2 cellular contexts compared by ENCODE assay signal in genomic region chr15:38163651-38164050, GRCh38.
TF ChIP-seq lines count a peak whose summit lies in the region.

No MANE protein-coding gene starts in this region.

TF ChIP-seq in SK-N-SH treated with all-trans-retinoic acid at 6 μM for 48 hours, 23 proteins besides CTCF, POLR2A, EP300 and RAD21 (continued from another document):
- no peak for TF ChIP-seq TSHZ2 (CRISPR knock-in tag; IDR thresholded peaks at IDR 0.05)
- TF ChIP-seq TOX (CRISPR knock-in tag; IDR thresholded peaks at IDR 0.05; ENCODE audit: borderline replicate concordance): no peak
- no peak for TF ChIP-seq ZNF70 (CRISPR knock-in tag; IDR thresholded peaks at IDR 0.05)
- TF ChIP-seq ZNF8 (CRISPR knock-in tag; IDR thresholded peaks at IDR 0.05): no peak
- TF ChIP-seq SNAI2 (CRISPR knock-in tag; IDR thresholded peaks at IDR 0.05): no peak
- TF ChIP-seq CREB5 (CRISPR knock-in tag; IDR thresholded peaks at IDR 0.05; ENCODE audit: low read depth): no peak
- TF ChIP-seq GLIS3 (CRISPR knock-in tag; IDR thresholded peaks at IDR 0.05): no peak
- no peak for TF ChIP-seq ZFP3 (CRISPR knock-in tag; IDR thresholded peaks at IDR 0.05)
- no peak for TF ChIP-seq CSDC2 (CRISPR knock-in tag; IDR thresholded peaks at IDR 0.05)
- no peak for TF ChIP-seq PPARA (CRISPR knock-in tag; IDR thresholded peaks at IDR 0.05; ENCODE audit: borderline replicate concordance)
- no peak for TF ChIP-seq PATZ1 (CRISPR knock-in tag; IDR thresholded peaks at IDR 0.05; ENCODE audit: borderline replicate concordance)
- TF ChIP-seq POU6F1 (CRISPR knock-in tag; IDR thresholded peaks at IDR 0.05; ENCODE audit: borderline replicate concordance, low read depth): no peak

TF ChIP-seq in SK-N-SH, 30 proteins besides CTCF, POLR2A, EP300 and RAD21 (continued from another document):
- TF ChIP-seq USF1 (IDR thresholded peaks at IDR 0.05; ENCODE audit: borderline replicate concordance, low read depth): no peak
- TF ChIP-seq RCOR1 (IDR thresholded peaks at IDR 0.05; ENCODE audit: low read length): no peak
- no peak for TF ChIP-seq REST (IDR thresholded peaks at IDR 0.05; ENCODE audit: low read depth, low read length)
- no peak for TF ChIP-seq YY1 (IDR thresholded peaks at IDR 0.05; ENCODE audit: low read depth)
- TF ChIP-seq CHD2 (IDR thresholded peaks at IDR 0.05; ENCODE audit: low read length, partially characterized antibody): no peak
- TF ChIP-seq TAF1 (IDR thresholded peaks at IDR 0.05; ENCODE audit: borderline replicate concordance, low read depth, low read length): no peak
- no peak for TF ChIP-seq FOXJ3 (CRISPR knock-in tag; IDR thresholded peaks at IDR 0.05)
- no peak for TF ChIP-seq NRF1 (IDR thresholded peaks at IDR 0.05; ENCODE audit: low read depth, low read length)
- no peak for TF ChIP-seq MEF2A (IDR thresholded peaks at IDR 0.05; ENCODE audit: borderline replicate concordance, low read depth)
